In the genomic region with DNA sequence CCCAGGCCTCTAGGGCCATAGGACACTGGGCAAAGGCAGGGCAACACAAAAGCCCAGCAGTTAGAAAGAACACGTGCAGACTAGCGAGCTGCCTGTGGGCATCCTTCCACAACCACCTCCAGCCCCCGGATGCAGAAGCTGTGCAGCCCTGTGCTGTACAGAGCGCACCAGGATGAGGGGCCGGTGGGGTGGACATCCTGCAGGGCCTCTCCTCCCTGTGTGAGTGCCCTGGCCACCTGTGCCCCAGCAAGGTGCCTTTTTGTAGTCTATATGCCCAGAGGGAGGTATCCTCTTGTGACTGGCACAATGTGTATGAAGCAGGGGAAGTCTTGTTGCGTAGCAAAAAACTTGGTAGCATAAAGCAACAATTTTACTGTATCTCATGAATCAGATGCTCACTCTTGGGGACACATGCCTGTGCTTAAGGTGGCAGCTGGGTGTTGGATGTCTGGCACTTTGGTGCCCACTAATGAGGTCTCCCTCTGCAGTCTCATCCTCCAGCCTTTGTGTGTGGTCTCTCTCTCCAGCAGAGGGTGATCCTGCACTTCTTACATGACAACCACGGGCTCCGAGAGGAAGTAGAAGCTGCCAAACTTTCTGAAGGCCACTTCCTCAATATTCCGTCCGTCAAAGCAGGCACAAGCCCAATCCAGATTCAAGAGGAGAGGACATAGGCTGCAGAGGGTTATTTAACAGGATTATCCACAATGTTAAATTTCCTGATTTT, we compare ENCODE assay signal across 8 cellular contexts. TPM values are rescaled to one million over a fixed set of nuclear protein-coding genes. Genes with fewer than 3 reads are reported as not detected.
DNase-seq lines count a peak whose midpoint lies in the region; ATAC-seq and TF ChIP-seq lines count a peak whose summit lies in the region.

No MANE protein-coding gene starts in this region.

- H3K27ac ChIP-seq in upper lobe of right lung = no peak overlapping the region

- H3K36me3 Mint-ChIP-seq in effector memory CD8-positive, alpha-beta T cell (ENCODE audit: insufficient read depth) = peaks cover 3% of the 10 kb centered on the region

- peaks cover 0 to 4% of the 10 kb centered on the region in 2 donors for H3K4me1 Mint-ChIP-seq in effector memory CD8-positive, alpha-beta T cell (ENCODE audit: low read depth in 2 of 2)

- peak overlapping the region in 1 of 2 donors; percentile 69 for H3K27ac Mint-ChIP-seq in effector memory CD8-positive, alpha-beta T cell

- ATAC-seq in GM21447 (IDR thresholded peaks at IDR 0.05; ENCODE audit: unreplicated experiment) (peak; percentile 87), upper lobe of right lung (peak; percentile 98)
- ATAC-seq in effector memory CD8-positive, alpha-beta T cell (replicated peaks) = peak; percentile 98

- no peaks in the 10 kb centered on the region for H3K4me1 ChIP-seq in upper lobe of right lung

- DNase-seq in NCI-H2227 (lab: John Stamatoyannopoulos, UW; ENCODE audit: unreplicated experiment) = peak; percentile 51
- no peak for DNase-seq in NCI-H2227 treated with DMSO at 0.1 percent for 48 hours (lab: John Stamatoyannopoulos, UW)
- DNase-seq in LNCaP clone FGC (ENCODE audit: low read depth) = peak; percentile 72
- DNase-seq in effector memory CD8-positive, alpha-beta T cell = peak; percentile 28 to 39 (median 32)
- peak; percentile 65 for DNase-seq in midbrain (lab: John Stamatoyannopoulos, UW)
- DNase-seq in upper lobe of right lung = no peak

- H3K4me3 ChIP-seq in LNCaP clone FGC (ENCODE audit: low read depth, low read length) (no peak overlapping the region), WI38 (ENCODE audit: low read depth, low read length) (no peak overlapping the region), upper lobe of right lung (no peak overlapping the region)

- no peaks in the 10 kb centered on the region for H3K36me3 ChIP-seq in upper lobe of right lung

- no peaks in the 10 kb centered on the region for H3K27me3 ChIP-seq in upper lobe of right lung

- peak; percentile 90 for TF ChIP-seq CTCF in LNCaP clone FGC (IDR thresholded peaks at IDR 0.05; ENCODE audit: control insufficient read depth, extremely low read depth, insufficient read depth)
- peak; percentile 60 for TF ChIP-seq CTCF in WI38 (IDR thresholded peaks at IDR 0.05; ENCODE audit: low read depth, low read length)
- peak; percentile 65 for TF ChIP-seq CTCF in upper lobe of right lung (IDR thresholded peaks at IDR 0.05)

- no peaks in the 10 kb centered on the region for H3K27me3 Mint-ChIP-seq in effector memory CD8-positive, alpha-beta T cell

- H3K9me3 ChIP-seq in upper lobe of right lung = no peaks in the 10 kb centered on the region

- intact Hi-C loops in upper lobe of right lung (cut with DNase I) = no loop called here

- H3K4me3 Mint-ChIP-seq in effector memory CD8-positive, alpha-beta T cell = peak overlapping the region in 1 of 2 donors; percentile 39

- no peaks in the 10 kb centered on the region for H3K9me3 Mint-ChIP-seq in effector memory CD8-positive, alpha-beta T cell

RNA-seq across cellular contexts. Expression of a gene that starts 8.7 kb away (rescaled TPM):
- 6.5 TPM for total RNA-seq in upper lobe of right lung

Comparison
In these comparisons a context has a peak if more than half of its experiments do, and no peak if none do; other contexts are left out.
1. DNase-seq: peak in NCI-H2227 (single experiment), LNCaP clone FGC (single experiment), effector memory CD8-positive, alpha-beta T cell (3 of 3) and midbrain (single experiment); none in NCI-H2227 treated with DMSO at 0.1 percent for 48 hours (single experiment) and upper lobe of right lung (single experiment).
2. Peak in every context shown above with its lines, with median percentiles within 50 percentile points of each other: ATAC-seq and CTCF ChIP-seq.